24 cellular contexts compared by ENCODE assay signal in the genomic region with DNA sequence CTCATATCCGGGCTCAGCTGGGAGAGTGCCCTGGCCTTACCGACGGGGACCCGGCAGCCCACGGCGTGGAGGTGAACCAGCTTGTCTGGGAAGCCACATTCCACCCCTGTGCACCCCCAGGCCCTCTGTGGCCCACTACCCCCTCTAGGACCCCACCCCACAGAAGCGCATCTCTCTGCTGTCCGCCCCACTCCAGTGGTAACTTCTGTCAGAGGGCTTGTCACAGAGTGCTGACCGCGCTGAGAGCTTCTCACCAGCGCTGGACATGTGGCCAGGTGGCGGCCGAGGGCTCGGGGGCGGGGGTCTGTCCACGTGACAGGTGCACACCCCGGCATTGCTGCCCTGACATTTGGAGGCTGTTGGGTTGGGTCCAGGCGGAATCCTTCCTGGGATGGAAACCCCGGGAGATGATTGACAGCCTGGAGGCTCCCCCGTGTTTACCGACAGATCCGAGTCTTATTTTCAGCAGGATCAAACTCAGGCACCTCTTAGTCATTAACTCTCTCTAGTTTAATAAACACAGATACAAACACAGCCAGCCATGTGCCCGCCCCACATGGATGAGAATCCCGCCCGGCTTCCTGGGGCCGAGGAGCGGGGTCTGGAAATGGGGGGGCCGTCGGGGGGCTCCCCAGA. TPM values are rescaled to one million over a fixed set of nuclear protein-coding genes. Genes with fewer than 3 reads are reported as not detected.
A peak's percentile ranks its signal among the peaks of the same experiment; 100 is the strongest.
DNase-seq lines count a peak whose midpoint lies in the region; ATAC-seq, FAIRE-seq and TF ChIP-seq lines count a peak whose summit lies in the region.
"Had no signal": no experiment of that assay in that cellular context is flagged by ENCODE, and none has a peak within 500 bp of the region (broad histone marks: within the 10 kb centered on the region; RNA-seq: fewer than 3 reads in every experiment).

No MANE protein-coding gene starts in this region.

- H3K4ac ChIP-seq in neuronal stem cell (ENCODE audit: low read length), result no peak overlapping the region

- CTCF ChIA-PET in HepG2 (lab: Yijun Ruan, JAX; ENCODE audit: low intra/inter-chr PET ratio, low total read pairs), result no interaction called here

- H3K4me1 ChIP-seq in right lobe of liver, result no peaks in the 10 kb centered on the region
- H3K4me1 ChIP-seq in HepG2 (ENCODE audit: insufficient read depth, low read length), result no peaks in the 10 kb centered on the region
- H3K4me1 ChIP-seq in neuronal stem cell (ENCODE audit: control insufficient read depth in 2 of 2, insufficient read depth in 1 of 2, low read depth in 1 of 2, low read length in 2 of 2), result peaks cover 9 to 17% of the 10 kb centered on the region in 2 donors
- H3K4me1 ChIP-seq in GM23248 (ENCODE audit: insufficient read depth), result no peaks in the 10 kb centered on the region

- TF ChIP-seq RAD21 in HepG2 (CRISPR knock-in tag; IDR thresholded peaks at IDR 0.05), result no peak

- H2BK15ac ChIP-seq in neuronal stem cell (ENCODE audit: low read length), result no peak overlapping the region

- no peak overlapping the region for H3K23ac ChIP-seq in neuronal stem cell (ENCODE audit: low read depth, low read length, poor library complexity)

- H2BK5ac ChIP-seq in neuronal stem cell (ENCODE audit: low read length), result peak overlapping the region; percentile 66

- H3K4me2 ChIP-seq in HepG2 (ENCODE audit: low read depth, low read length) (no peak overlapping the region), neuronal stem cell (ENCODE audit: insufficient read depth, low read length, poor library complexity, severe bottlenecking) (no peak overlapping the region), GM23248 (ENCODE audit: unreplicated experiment) (no peak overlapping the region)

- TF ChIP-seq CTCF in right lobe of liver (IDR thresholded peaks at IDR 0.05) (no peak), HepG2 (CRISPR knock-in tag; IDR thresholded peaks at IDR 0.05) (no peak)

- WGBS in right lobe of liver (ENCODE audit: insufficient coverage, low coverage, low lambda C conversion rate, missing lambda C conversion rate), result 93% methylated on average over 8 of the region's 29 CpGs
- 73% methylated on average over 13 of the region's 29 CpGs for WGBS in HepG2 (ENCODE audit: low lambda C conversion rate)
- WGBS in neuronal stem cell (ENCODE audit: extremely low coverage in 2 of 2, insufficient read length in 2 of 2, insufficient replicate concordance in 1 of 2), 2 donors, result no CpG with 5 or more reads among the region's 29 CpGs
- 72 to 75% methylated on average over 16 to 28 of the region's 29 CpGs for WGBS in GM23248 (ENCODE audit: low coverage in 1 of 2, low lambda C conversion rate in 2 of 2, missing lambda C conversion rate in 2 of 2), 2 experiments

- no peak overlapping the region for H3K27ac ChIP-seq in right lobe of liver
- H3K27ac ChIP-seq in HepG2 (ENCODE audit: extremely low read length, insufficient read depth, low read length), result no peak overlapping the region
- no peak overlapping the region for H3K27ac ChIP-seq in neuronal stem cell (replicated peaks; ENCODE audit: low read length)
- H3K27ac ChIP-seq in GM23248, result no peak overlapping the region
- H3K27ac ChIP-seq: skin epidermis, tibial nerve had no signal

- H2BK12ac ChIP-seq in neuronal stem cell (ENCODE audit: low read length), result no peak overlapping the region

- H3K18ac ChIP-seq in neuronal stem cell (ENCODE audit: low read length), result peak overlapping the region; percentile 17

- DNase-seq in right lobe of liver (peak in 2 of 3 donors; percentile 31 to 43), HepG2 (ENCODE audit: low spot score) (no peak), neuronal stem cell (ENCODE audit: low spot score) (no peak), NCI-H146 treated with DMSO at 0.1 percent for 48 hours (lab: John Stamatoyannopoulos, UW; ENCODE audit: unreplicated experiment) (no peak), GM23248 (no peak), NCI-H2196 (lab: John Stamatoyannopoulos, UW; ENCODE audit: unreplicated experiment) (no peak)
- DNase-seq in activated CD8-positive, alpha-beta memory T cell treated with anti-CD3 and anti-CD28 coated beads, Interleukin-2, amount 50 U/mL, for 48 hours, result peak; percentile 34
- DNase-seq: activated CD4-positive, alpha-beta T cell treated with anti-CD3 and anti-CD28 coated beads for 36 hours; AML-193; cerebellar nuclear complex; DMS79 treated with DMSO at 0.1 percent for 48 hours; effector memory CD8-positive, alpha-beta T cell; midbrain; NCI-H1105; NCI-H2171; NCI-H748 treated with DMSO at 0.1 percent for 48 hours; SHP77; stimulated activated CD4-positive, alpha-beta T cell treated with anti-CD3 and anti-CD28 coated beads, Interleukin-2, amount 100 ng/mL, for 48 hours; stimulated activated naive CD4-positive, alpha-beta T cell treated with Interleukin-2 at 50 U/mL for 16 hours had no signal

- H3K79me1 ChIP-seq in neuronal stem cell (ENCODE audit: low read depth, low read length), result peaks cover 48% of the 10 kb centered on the region

- peak overlapping the region; percentile 81 for H2AK5ac ChIP-seq in neuronal stem cell (ENCODE audit: low read depth, low read length)

- H2AFZ ChIP-seq in HepG2 (ENCODE audit: low read length), result no peak overlapping the region
- H2AFZ ChIP-seq in neuronal stem cell (ENCODE audit: low read length), result no peak overlapping the region
- no peak overlapping the region for H2AFZ ChIP-seq in GM23248

- no peak overlapping the region for H4K8ac ChIP-seq in neuronal stem cell (ENCODE audit: low read depth, low read length)

- no peaks in the 10 kb centered on the region for H3K9me2 ChIP-seq in GM23248 (ENCODE audit: insufficient read depth)

- TF ChIP-seq EP300 in HepG2 (IDR thresholded peaks at IDR 0.05; ENCODE audit: low read depth in 2 of 2, low read length in 2 of 2) (no peak), HepG2 (CRISPR knock-in tag; IDR thresholded peaks at IDR 0.05; ENCODE audit: borderline replicate concordance) (no peak)

- H3K14ac ChIP-seq in neuronal stem cell (ENCODE audit: low read length), result peak overlapping the region; percentile 21

- FAIRE-seq in HepG2 (lab: Jason Lieb, UNC), result no peak
- FAIRE-seq: TTC549 had no signal

- H3K9ac ChIP-seq in HepG2 (ENCODE audit: insufficient read depth, low read depth, low read length) (no peak overlapping the region), neuronal stem cell (ENCODE audit: low read depth, low read length, poor library complexity) (peak overlapping the region; percentile 4), GM23248 (no peak overlapping the region)

- ATAC-seq in right lobe of liver, result no peak
- ATAC-seq in HepG2, result no peak
- ATAC-seq: activated CD4-positive, alpha-beta T cell treated with anti-CD3 and anti-CD28 coated beads for 36 hours; activated naive CD4-positive, alpha-beta T cell treated with anti-CD3 and anti-CD28 coated beads, Interleukin-2, amount 50 U/mL, for 72 hours; effector memory CD8-positive, alpha-beta T cell; natural killer cell treated with Interleukin-12 subunit alpha and Interleukin-12 subunit beta and Interleukin-15 and Interleukin-18, amount 100 ng/mL, for 72 hours had no signal

- TF ChIP-seq POLR2A in right lobe of liver (IDR thresholded peaks at IDR 0.05) (no peak), HepG2 (IDR thresholded peaks at IDR 0.05; ENCODE audit: insufficient read depth in 1 of 2, low read depth in 2 of 2, low read length in 2 of 2) (no peak)

- intact Hi-C loops in right lobe of liver (cut with DNase I) (no loop called here), HepG2 (cut with micrococcal nuclease; ENCODE audit: unreplicated experiment) (no loop called here)

- H3K79me2 ChIP-seq in HepG2 (ENCODE audit: insufficient read depth, low read length), result no peaks in the 10 kb centered on the region
- H3K79me2 ChIP-seq in GM23248 (ENCODE audit: insufficient read depth), result no peaks in the 10 kb centered on the region

- in situ Hi-C loops in HepG2 (cut with HindIII; ENCODE audit: extremely low pct_ligation_motif_present, low pct_unique_long_range_greater_than_20kb), result no loop called here
- in situ Hi-C loops in GM23248 (cut with MboI), result no loop called here

- H3K9me3 ChIP-seq in right lobe of liver (no peaks in the 10 kb centered on the region), HepG2 (ENCODE audit: low read length) (no peaks in the 10 kb centered on the region), neuronal stem cell (replicated peaks in 1 of 2; ENCODE audit: control insufficient read depth in 2 of 2, insufficient read depth in 1 of 2, low read depth in 1 of 2, low read length in 2 of 2) (peaks cover 0 to 1% of the 10 kb centered on the region in 2 donors), GM23248 (ENCODE audit: low read depth) (no peaks in the 10 kb centered on the region)
- H3K9me3 ChIP-seq: tibial nerve had no signal

- H4K20me1 ChIP-seq in HepG2 (ENCODE audit: insufficient read depth, low read length) (no peaks in the 10 kb centered on the region), GM23248 (ENCODE audit: insufficient read depth) (no peaks in the 10 kb centered on the region)

- POLR2A ChIA-PET in HepG2 (lab: Yijun Ruan, JAX), result no interaction called here

- H3K4me3 ChIP-seq in right lobe of liver, result no peak overlapping the region
- no peak overlapping the region for H3K4me3 ChIP-seq in HepG2 (replicated peaks in 1 of 3; ENCODE audit: insufficient read depth in 1 of 3, low read depth in 2 of 3, low read length in 3 of 3)
- H3K4me3 ChIP-seq in neuronal stem cell (ENCODE audit: low read length in 2 of 2), result no peak overlapping the region
- no peak overlapping the region for H3K4me3 ChIP-seq in GM23248
- H3K4me3 ChIP-seq: skin epidermis, tibial nerve had no signal

- no TSS peak for BruUV-seq in HepG2 (replicated peaks; lab: Mats Ljungman, UMichigan)

- no peak overlapping the region for H2BK120ac ChIP-seq in neuronal stem cell (ENCODE audit: low read depth, low read length)

- H4K91ac ChIP-seq in neuronal stem cell (ENCODE audit: low read depth, low read length, poor library complexity), result no peak overlapping the region

- no peaks in the 10 kb centered on the region for H3K36me3 ChIP-seq in right lobe of liver
- H3K36me3 ChIP-seq in HepG2 (replicated peaks in 1 of 2; ENCODE audit: control insufficient read depth in 1 of 2, insufficient read depth in 2 of 2, low read length in 2 of 2), result no peaks in the 10 kb centered on the region
- peaks cover 3 to 88% of the 10 kb centered on the region in 2 donors for H3K36me3 ChIP-seq in neuronal stem cell (replicated peaks in 1 of 2; ENCODE audit: control insufficient read depth in 2 of 2, insufficient read depth in 2 of 2, low read length in 2 of 2)
- no peaks in the 10 kb centered on the region for H3K36me3 ChIP-seq in GM23248 (ENCODE audit: low read depth)
- H3K36me3 ChIP-seq: tibial nerve had no signal

- no peaks in the 10 kb centered on the region for H3F3A ChIP-seq in GM23248 (ENCODE audit: insufficient read depth)

- no peaks in the 10 kb centered on the region for H3K27me3 ChIP-seq in right lobe of liver
- peaks cover 5 to 43% of the 10 kb centered on the region in 2 experiments; a peak in 3 of 5 replicates for H3K27me3 ChIP-seq in HepG2 (ENCODE audit: control insufficient read depth in 1 of 2, insufficient read depth in 2 of 2, low read length in 2 of 2)
- peaks cover 0 to 2% (median 0%) of the 10 kb centered on the region in 3 experiments for H3K27me3 ChIP-seq in neuronal stem cell (ENCODE audit: control insufficient read depth in 3 of 3, insufficient read depth in 3 of 3, low read depth in 1 of 3, low read length in 3 of 3)
- H3K27me3 ChIP-seq in GM23248 (replicated peaks; ENCODE audit: insufficient read depth), result peaks cover 4% of the 10 kb centered on the region; the same call in 1 of the 2 replicates

RNA-seq across cellular contexts. Expression of gene ELFN1, which starts 5.1 kb away (rescaled TPM):
- 10 to 100 TPM in 1 of 6 experiments, 1 to 10 TPM in 5; 5.4 to 13.0 (median 7.5) TPM for total RNA-seq in right lobe of liver
- 0.13 and 0.18 TPM in 2 replicates for total RNA-seq in HepG2 (2016; rRNA removed; fragmentation: Illumina TruSeq; extraction: Trizol)
- 0.10 TPM in 1 of 2 replicates, not detected in the other for total RNA-seq in HepG2 (2016; cell fraction: cytosol; rRNA removed; fragmentation: Illumina TruSeq; extraction: Trizol; ENCODE audit: low read depth)
- 0.21 and 0.28 TPM in 2 replicates for total RNA-seq in HepG2 (2016; cell fraction: insoluble cytoplasmic fraction; rRNA removed; fragmentation: Illumina TruSeq; extraction: Trizol)
- 0.10 and 0.12 TPM in 2 replicates for total RNA-seq in HepG2 (2016; cell fraction: membrane; rRNA removed; fragmentation: Illumina TruSeq; extraction: Trizol)
- 0.13 and 0.19 TPM in 2 replicates for total RNA-seq in HepG2 (2016; cell fraction: nucleus; rRNA removed; fragmentation: Illumina TruSeq; extraction: Trizol)
- polyA plus RNA-seq in HepG2 (2011; rRNA removed), result 0.13 and 1.5 TPM in 2 replicates
- polyA plus RNA-seq in HepG2 (2011; cell fraction: cytosol; rRNA removed), result 0.32 and 1.0 TPM in 2 replicates
- polyA plus RNA-seq in HepG2 (2011; cell fraction: nucleus; rRNA removed), result 0.48 and 1.6 TPM in 2 replicates
- 0.28 and 1.0 TPM in 2 replicates for polyA plus RNA-seq in HepG2 (2012)
- 0.03 and 0.05 TPM in 2 replicates for polyA plus RNA-seq in HepG2 (2016; cell fraction: cytosol; fragmentation: Illumina TruSeq; extraction: Trizol; ENCODE audit: low read depth)
- polyA plus RNA-seq in HepG2 (2016; cell fraction: insoluble cytoplasmic fraction; fragmentation: Illumina TruSeq; extraction: Trizol; ENCODE audit: low read depth), result 0.22 and 0.29 TPM in 2 replicates
- 0.09 and 0.12 TPM in 2 replicates for polyA plus RNA-seq in HepG2 (2016; cell fraction: membrane; fragmentation: Illumina TruSeq; extraction: Trizol; ENCODE audit: low read depth)
- polyA plus RNA-seq in HepG2 (2016; cell fraction: nucleus; fragmentation: Illumina TruSeq; extraction: Trizol; ENCODE audit: insufficient read depth, low read depth), result 0.27 and 0.31 TPM in 2 replicates
- polyA minus RNA-seq in HepG2 (2011; rRNA and poly(A)+ RNA removed; ENCODE audit: low replicate concordance), result 0.21 and 0.50 TPM in 2 replicates
- polyA minus RNA-seq in HepG2 (2011; cell fraction: cytosol; rRNA and poly(A)+ RNA removed), result 0.18 and 1.1 TPM in 2 replicates
- polyA minus RNA-seq in HepG2 (2011; cell fraction: nucleus; rRNA and poly(A)+ RNA removed), result 0.13 and 0.50 TPM in 2 replicates
- 15.6 TPM for polyA plus RNA-seq in neuronal stem cell (2013, experiment 1 of 2)
- 16.3 TPM for polyA plus RNA-seq in neuronal stem cell (2013, experiment 2 of 2)
- total RNA-seq in GM23248 (2014; rRNA removed; shearing (Covaris generic)), result 5.1 and 6.2 TPM in 2 replicates
- polyA plus RNA-seq in GM23248 (2016; fragmentation: Nextera tagmentation; extraction: Ambion mirVana), result 0.13 and 0.19 TPM in 2 replicates

Comparison
In these comparisons a context has a peak if more than half of its experiments do, and no peak if none do; other contexts are left out.
1. DNase-seq: peak in right lobe of liver (2 of 3) and activated CD8-positive, alpha-beta memory T cell treated with anti-CD3 and anti-CD28 coated beads, Interleukin-2, amount 50 U/mL, for 48 hours (single experiment); none in HepG2 (single experiment), neuronal stem cell (single experiment), NCI-H146 treated with DMSO at 0.1 percent for 48 hours (single experiment), GM23248 (single experiment) and NCI-H2196 (single experiment).